In genomic region chr19:11457831-11458230, GRCh38 we compare ENCODE assay signal across 18 cellular contexts. TPM values are rescaled to one million over a fixed set of nuclear protein-coding genes. Genes with fewer than 3 reads are reported as not detected.
DNase-seq lines count a peak whose midpoint lies in the region; TF ChIP-seq lines count a peak whose summit lies in the region.
"Had no signal": no experiment of that assay in that cellular context is flagged by ENCODE, and none has a peak within 500 bp of the region (broad histone marks: within the 10 kb centered on the region; RNA-seq: fewer than 3 reads in every experiment).

No MANE protein-coding gene starts in this region.

- H3K27me3 ChIP-seq in smooth muscle cell (ENCODE audit: low read depth), result no peaks in the 10 kb centered on the region

- TF ChIP-seq CTCF in endothelial cell (IDR thresholded peaks at IDR 0.05; ENCODE audit: unreplicated experiment), result no peak
- TF ChIP-seq CTCF in smooth muscle cell (IDR thresholded peaks at IDR 0.05; ENCODE audit: borderline replicate concordance, insufficient read depth, poor library complexity, severe bottlenecking), result no peak

- DNase-seq in caudate nucleus (lab: John Stamatoyannopoulos, UW) (no peak), iPS-NIHi7 (ENCODE audit: extremely low spot score) (peak; percentile 7), substantia nigra (lab: John Stamatoyannopoulos, UW) (no peak), endothelial cell (ENCODE audit: low spot score) (no peak), NCI-H2227 (lab: John Stamatoyannopoulos, UW; ENCODE audit: unreplicated experiment) (no peak), smooth muscle cell (lab: John Stamatoyannopoulos, UW; ENCODE audit: unreplicated experiment) (no peak)
- DNase-seq: CD8-positive, alpha-beta T cell; COR-L47; DND-41; GF-D8 had no signal

- no peaks in the 10 kb centered on the region for H4K20me1 ChIP-seq in smooth muscle cell (ENCODE audit: low read depth)

- 94% methylated on average over 20 of the region's 20 CpGs for WGBS in smooth muscle cell (ENCODE audit: low lambda C conversion rate)

- H3K4me1 ChIP-seq in smooth muscle cell (ENCODE audit: low read depth), result no peaks in the 10 kb centered on the region
- H3K4me1 ChIP-seq: A549, HAP-1 had no signal

- H3K27ac Mint-ChIP-seq in endothelial cell (ENCODE audit: unreplicated experiment), result no peak overlapping the region
- H3K27ac Mint-ChIP-seq: CD14-positive monocyte; CD8-positive, alpha-beta T cell; GM23338 had no signal

- H3K27me3 Mint-ChIP-seq in endothelial cell (ENCODE audit: unreplicated experiment), result peaks cover 3% of the 10 kb centered on the region

- no peak overlapping the region for H3K4me2 ChIP-seq in smooth muscle cell
- H3K4me2 ChIP-seq: A549, GM23338 had no signal

- no peak overlapping the region for H3K9ac ChIP-seq in smooth muscle cell (ENCODE audit: low read depth)

- no peak overlapping the region for H2AFZ ChIP-seq in smooth muscle cell (ENCODE audit: low read depth)
- H2AFZ ChIP-seq: GM23338 had no signal

- H3F3A ChIP-seq in smooth muscle cell (ENCODE audit: low read depth), result no peaks in the 10 kb centered on the region

- no peaks in the 10 kb centered on the region for H3K4me1 Mint-ChIP-seq in endothelial cell (ENCODE audit: unreplicated experiment)
- H3K4me1 Mint-ChIP-seq: CD14-positive monocyte had no signal

- no peaks in the 10 kb centered on the region for H3K79me2 ChIP-seq in smooth muscle cell (ENCODE audit: low read depth)

- H3K27ac ChIP-seq in caudate nucleus (ENCODE audit: low read depth, low read length) (peak overlapping the region; percentile 97), substantia nigra (ENCODE audit: low read depth, low read length, poor library complexity, severe bottlenecking) (peak overlapping the region; percentile 99), smooth muscle cell (ENCODE audit: low read depth) (no peak overlapping the region)
- H3K27ac ChIP-seq: A549 had no signal

- H3K36me3 Mint-ChIP-seq in endothelial cell (ENCODE audit: low read depth, unreplicated experiment), result peaks cover 3% of the 10 kb centered on the region
- H3K36me3 Mint-ChIP-seq: CD14-positive monocyte; CD8-positive, alpha-beta T cell had no signal

- no peaks in the 10 kb centered on the region for H3K36me3 ChIP-seq in smooth muscle cell (ENCODE audit: low read depth)
- H3K36me3 ChIP-seq: HAP-1 had no signal

- H3K4me3 ChIP-seq in smooth muscle cell, result no peak overlapping the region
- H3K4me3 ChIP-seq: A549, GM23338, HAP-1 had no signal

- H3K9me3 Mint-ChIP-seq in endothelial cell (ENCODE audit: unreplicated experiment), result no peaks in the 10 kb centered on the region
- H3K9me3 Mint-ChIP-seq: CD8-positive, alpha-beta T cell; GM23338 had no signal

- no peaks in the 10 kb centered on the region for H3K9me3 ChIP-seq in smooth muscle cell (replicated peaks; ENCODE audit: low read depth)
- H3K9me3 ChIP-seq: A549, HAP-1 had no signal

- no peak overlapping the region for H3K4me3 Mint-ChIP-seq in endothelial cell (ENCODE audit: unreplicated experiment)
- H3K4me3 Mint-ChIP-seq: CD8-positive, alpha-beta T cell; GM23338 had no signal

RNA-seq across cellular contexts. Expression of gene PRKCSH, which starts 22.4 kb away (rescaled TPM):
- 466 TPM for total RNA-seq in endothelial cell (ENCODE audit: unreplicated experiment)
- total RNA-seq in smooth muscle cell, result 25.9 and 47.4 TPM in 2 replicates
- 165 and 169 TPM in 2 replicates for polyA plus RNA-seq in smooth muscle cell

RNA-seq across cellular contexts. Expression of gene ODAD3, which starts 22.9 kb away (rescaled TPM):
- total RNA-seq in endothelial cell (ENCODE audit: unreplicated experiment), result 0.64 TPM
- 1.0 TPM in 1 of 2 replicates, not detected in the other for total RNA-seq in smooth muscle cell
- polyA plus RNA-seq in smooth muscle cell, result 3.8 and 5.1 TPM in 2 replicates
- total RNA-seq: CD8-positive, alpha-beta T cell had no signal

RNA-seq across cellular contexts. Expression of gene ELAVL3, which starts 23.0 kb away (rescaled TPM):
- total RNA-seq in endothelial cell (ENCODE audit: unreplicated experiment), result 0.54 TPM
- not detected in 2 replicates for total RNA-seq in smooth muscle cell
- polyA plus RNA-seq in smooth muscle cell, result not detected in 2 replicates
- total RNA-seq: HepG2, HT1080 had no signal
- polyA plus RNA-seq: AG04450, BJ, CD14-positive monocyte had no signal

RNA-seq across cellular contexts. Expression of gene RGL3, which starts 38.7 kb away (rescaled TPM):
- total RNA-seq in endothelial cell (ENCODE audit: unreplicated experiment), result 0.69 TPM
- 5.5 and 9.6 TPM in 2 replicates for total RNA-seq in smooth muscle cell
- polyA plus RNA-seq in smooth muscle cell, result 6.6 and 39.0 TPM in 2 replicates
- total RNA-seq: CD8-positive, alpha-beta T cell; HT1080 had no signal
- polyA plus RNA-seq: CD14-positive monocyte had no signal

RNA-seq across cellular contexts. Expression of gene ZNF653, which starts 47.8 kb away (rescaled TPM):
- total RNA-seq in endothelial cell (ENCODE audit: unreplicated experiment), result 7.7 TPM
- 2.2 and 2.9 TPM in 2 replicates for total RNA-seq in smooth muscle cell
- 5.5 and 10.8 TPM in 2 replicates for polyA plus RNA-seq in smooth muscle cell
